In genomic region chrX:118345401-118346257, GRCh38 we compare ENCODE assay signal across 8 cellular contexts. TPM values are rescaled to one million over a fixed set of nuclear protein-coding genes. Genes with fewer than 3 reads are reported as not detected.
DNase-seq lines count a peak whose midpoint lies in the region; ATAC-seq lines count a peak whose summit lies in the region.

Gene WDR44 (plus strand): TSS chrX:118346106. CDS start chrX:118346504, 398 bp downstream.

- peak within 1 kb of the TSS; percentile 73 for H3K4me3 ChIP-seq in effector memory CD4-positive, alpha-beta T cell (ENCODE audit: insufficient read depth, low read depth, low read length, poor library complexity, severe bottlenecking)

- no peaks in the 10 kb centered on the region for H3K9me3 ChIP-seq in effector memory CD4-positive, alpha-beta T cell (ENCODE audit: control insufficient read depth, low read length)

- H3K4me1 ChIP-seq in effector memory CD4-positive, alpha-beta T cell (ENCODE audit: control insufficient read depth, insufficient read depth, low read length, poor library complexity, severe bottlenecking): peaks cover 6% of the 10 kb centered on the region

- H3K36me3 ChIP-seq in effector memory CD4-positive, alpha-beta T cell (ENCODE audit: control insufficient read depth, insufficient read depth, low read length): no peaks in the 10 kb centered on the region

- no peaks in the 10 kb centered on the region for H3K27me3 ChIP-seq in effector memory CD4-positive, alpha-beta T cell (replicated peaks; ENCODE audit: control insufficient read depth, insufficient read depth, low read length, poor library complexity, severe bottlenecking)

- DNase-seq in COLO668 (lab: John Stamatoyannopoulos, UW; ENCODE audit: unreplicated experiment) (peak; percentile 95), HT1080 (ENCODE audit: low read depth) (peak; percentile 92), NOMO-1 treated with DMSO at 0.1 percent for 48 hours (lab: John Stamatoyannopoulos, UW; ENCODE audit: unreplicated experiment) (peak; percentile 83), medulla oblongata (ENCODE audit: extremely low spot score) (peak; percentile 96)
- peak; percentile 87 to 89 for DNase-seq in activated CD8-positive, alpha-beta memory T cell treated with anti-CD3 and anti-CD28 coated beads for 4 hours (ENCODE audit: low read depth in 2 of 2)
- DNase-seq in effector memory CD4-positive, alpha-beta T cell: peak; percentile 88 to 90 (median 89)
- peak; percentile 88 for DNase-seq in stimulated activated CD8-positive, alpha-beta memory T cell treated with anti-CD3 and anti-CD28 coated beads, Interleukin-12 subunit alpha, Interleukin-12 subunit beta, amount 100 ng/mL, for 1 hour (ENCODE audit: low read depth)

- peak; percentile 85 for ATAC-seq in GM21360 (IDR thresholded peaks at IDR 0.05; ENCODE audit: unreplicated experiment)

- peak within 1 kb of the TSS; percentile 88 for H3K27ac ChIP-seq in effector memory CD4-positive, alpha-beta T cell (ENCODE audit: insufficient read depth, low read length, poor library complexity, severe bottlenecking)

RNA-seq across cellular contexts. Expression of gene WDR44, which starts in this region (rescaled TPM):
- total RNA-seq in HT1080 (2014; rRNA removed; shearing (Covaris generic)): 6.6 and 7.7 TPM in 2 replicates
- 5.6 and 6.9 TPM in 2 replicates for polyA plus RNA-seq in HT1080 (2015; cell fraction: cytosol; rRNA removed)
- polyA plus RNA-seq in HT1080 (2015; cell fraction: nucleus; rRNA removed): 18.2 and 18.7 TPM in 2 replicates

Comparison
In these comparisons a context has a peak if more than half of its experiments do, and no peak if none do; other contexts are left out.
1. Peak in every context shown above with its lines: DNase-seq, ATAC-seq, H3K4me3 ChIP-seq and H3K27ac ChIP-seq.